ENCODE assay signal across 23 cellular contexts in the genomic region with DNA sequence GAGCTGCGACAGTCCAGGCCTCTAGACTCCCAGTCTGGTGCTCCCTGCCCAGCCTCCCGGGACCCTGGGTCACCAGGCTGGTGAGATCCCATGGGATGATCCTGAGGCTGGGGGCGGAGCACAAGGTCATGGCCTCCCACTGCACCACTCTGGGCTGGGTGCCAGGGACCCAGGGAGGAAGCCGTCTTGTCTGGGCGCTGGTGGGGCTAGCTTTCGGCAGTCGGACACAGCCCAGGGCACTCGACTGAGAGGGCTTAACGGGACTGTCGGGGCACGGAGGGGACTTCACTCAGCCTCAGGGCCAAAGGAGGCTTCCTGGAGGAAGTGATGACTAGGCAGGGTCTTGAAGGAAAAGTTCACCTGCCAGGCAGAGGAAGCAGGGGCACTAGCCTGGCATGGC.
"Had no signal": no experiment of that assay in that cellular context is flagged by ENCODE, and none has a peak within 500 bp of the region (broad histone marks: within the 10 kb centered on the region; RNA-seq: fewer than 3 reads in every experiment).

No MANE protein-coding gene starts in this region.

- H3K36me3 Mint-ChIP-seq: natural killer cell had no signal

- DNase-seq: activated CD4-positive, alpha-beta T cell treated with anti-CD3 and anti-CD28 coated beads, Interleukin-2, amount 50 U/mL, for 1 hour; activated naive CD4-positive, alpha-beta T cell treated with anti-CD3 and anti-CD28 coated beads for 36 hours; aorta; brain microvascular endothelial cell; colonic mucosa; hypothalamus; islet precursor cell; left colon; lower lobe of right lung; natural killer cell; nucleus accumbens; psoas muscle; right cardiac atrium; small intestine; stimulated activated CD4-positive, alpha-beta T cell treated with anti-CD3 and anti-CD28 coated beads, Interleukin-15, amount 100 ng/mL, for 24 hours; stimulated activated CD4-positive, alpha-beta T cell treated with anti-CD3 and anti-CD28 coated beads, Interleukin-2, amount 100 ng/mL, for 48 hours; T-cell; testis had no signal

- FAIRE-seq: frontal cortex, small intestine had no signal

- H3K4me1 ChIP-seq: colonic mucosa, lower lobe of right lung, psoas muscle, testis had no signal

- H3K9me3 Mint-ChIP-seq: activated naive CD4-positive, alpha-beta T cell treated with anti-CD3 and anti-CD28 coated beads for 36 hours; activated T-helper 2 cell treated with anti-CD3 and anti-CD28 coated beads, Interferon-gamma antibody, Interleukin-2, Interleukin-4, amounts not matched to agents 10 μg/mL and 5 μg/mL and 100 μg/mL, durations not matched to agents 14 hours and 24 hours and 36 hours; central memory CD8-positive, alpha-beta T cell; natural killer cell; T-cell; type B pancreatic cell had no signal

- H3K36me3 ChIP-seq: colonic mucosa had no signal

- ATAC-seq: activated CD4-positive, CD25-positive, alpha-beta regulatory T cell treated with anti-CD3 and anti-CD28 coated beads, Interleukin-2, amount 50 U/mL, for 24 hours; left colon; lower lobe of right lung; natural killer cell; psoas muscle; right cardiac atrium; T-cell had no signal

- H3K27ac Mint-ChIP-seq: activated naive CD4-positive, alpha-beta T cell treated with anti-CD3 and anti-CD28 coated beads for 36 hours; activated T-helper 2 cell treated with anti-CD3 and anti-CD28 coated beads, Interferon-gamma antibody, Interleukin-2, Interleukin-4, amounts not matched to agents 10 μg/mL and 5 μg/mL and 100 μg/mL, durations not matched to agents 14 hours and 24 hours and 36 hours; T-cell; type B pancreatic cell had no signal

- H3K27me3 ChIP-seq: brain microvascular endothelial cell, colonic mucosa, testis had no signal

- H3K4me3 Mint-ChIP-seq: activated naive CD4-positive, alpha-beta T cell treated with anti-CD3 and anti-CD28 coated beads for 36 hours; central memory CD8-positive, alpha-beta T cell; natural killer cell; T-cell; type B pancreatic cell had no signal

- H3K27ac ChIP-seq: brain microvascular endothelial cell, colonic mucosa, lower lobe of right lung, psoas muscle, testis had no signal

- H3K4me3 ChIP-seq: colonic mucosa, lower lobe of right lung, psoas muscle, testis had no signal

- H3K9me3 ChIP-seq: colonic mucosa, lower lobe of right lung, psoas muscle, testis had no signal

- H3K27me3 Mint-ChIP-seq: central memory CD8-positive, alpha-beta T cell; T-cell; type B pancreatic cell had no signal
